29 cellular contexts compared by ENCODE assay signal in the genomic region with DNA sequence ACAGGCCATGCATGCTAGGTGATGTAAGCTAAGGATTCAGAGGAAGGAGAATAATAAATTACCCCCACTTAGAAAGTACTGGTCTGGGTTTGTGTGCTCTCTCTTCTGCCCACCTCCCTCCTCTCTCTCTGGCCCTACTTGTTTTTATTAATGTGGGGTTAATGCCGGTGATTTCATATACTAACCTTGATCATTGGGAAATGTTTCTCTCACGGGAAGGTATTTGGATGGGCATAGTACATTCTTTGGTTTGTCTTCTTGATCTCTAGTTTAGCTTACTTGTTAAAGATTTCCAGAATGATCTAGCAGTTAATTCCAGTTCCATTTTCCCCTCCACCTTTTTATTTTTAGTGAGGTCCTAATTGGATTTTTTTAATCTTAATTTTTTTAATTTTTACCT.
"Had no signal": no experiment of that assay in that cellular context is flagged by ENCODE, and none has a peak within 500 bp of the region (broad histone marks: within the 10 kb centered on the region; RNA-seq: fewer than 3 reads in every experiment).

No MANE protein-coding gene starts in this region.

- H3K9me3 ChIP-seq: SJSA1 had no signal

- ATAC-seq: activated CD8-positive, alpha-beta memory T cell treated with anti-CD3 and anti-CD28 coated beads, Interleukin-2, amount 10 ng/mL, durations not matched to agents 7 days and 5 days; activated CD8-positive, alpha-beta T cell treated with anti-CD3 and anti-CD28 coated beads, Interleukin-2, amount 10 ng/mL, durations not matched to agents 7 days and 5 days; activated naive CD4-positive, alpha-beta T cell treated with anti-CD3 and anti-CD28 coated beads, Interleukin-2, amount 50 U/mL, for 72 hours; activated naive CD8-positive, alpha-beta T cell treated with anti-CD3 and anti-CD28 coated beads, Interleukin-2, amount 50 U/mL, for 24 hours; T-helper 17 cell; WTC11 had no signal

- H3K27ac ChIP-seq: brain microvascular endothelial cell, cardiac muscle cell, SJSA1 had no signal

- H3K27me3 ChIP-seq: brain microvascular endothelial cell, cardiac muscle cell, SJSA1 had no signal

- DNase-seq: activated CD4-positive, alpha-beta T cell treated with anti-CD3 and anti-CD28 coated beads for 48 hours; activated CD4-positive, alpha-beta T cell treated with anti-CD3 and anti-CD28 coated beads, Interleukin-2, amount 50 U/mL, for 4 hours; activated CD4-positive, CD25-positive, alpha-beta regulatory T cell treated with anti-CD3 and anti-CD28 coated beads, Interleukin-2, amount 50 U/mL, for 72 hours; activated CD8-positive, alpha-beta memory T cell treated with anti-CD3 and anti-CD28 coated beads, Interleukin-2, amount 10 ng/mL, durations not matched to agents 7 days and 5 days; activated CD8-positive, alpha-beta T cell treated with anti-CD3 and anti-CD28 coated beads, Interleukin-2, amount 10 ng/mL, durations not matched to agents 7 days and 5 days; activated effector memory CD4-positive, alpha-beta T cell treated with anti-CD3 and anti-CD28 coated beads, Interleukin-2, amount 50 U/mL, for 16 hours; activated naive CD4-positive, alpha-beta T cell treated with Interleukin-2 at 50 U/mL for 16 hours; activated naive CD8-positive, alpha-beta T cell treated with anti-CD3 and anti-CD28 coated beads, Interleukin-2, amount 50 U/mL, for 24 hours; activated T-cell treated with anti-CD3 and anti-CD28 coated beads, Interleukin-2, amount 50 U/mL, for 24 hours; amygdala; brain microvascular endothelial cell; KG1; NCI-H1092; NCI-H1417 treated with DMSO at 0.1 percent for 48 hours; NCI-H1694; NCI-H2029; NCI-H2107; NCI-H2171 treated with DMSO at 0.1 percent for 48 hours; NCI-H226; NCI-H510A treated with DMSO at 0.1 percent for 48 hours; NCI-H69; NK-92 treated with Interleukin-12 subunit alpha and Interleukin-12 subunit beta, amount 100 ng/mL, for 24 hours; Right ventricle myocardium superior; T-helper 17 cell; T-helper 9 cell had no signal

- H3K36me3 ChIP-seq: brain microvascular endothelial cell, cardiac muscle cell had no signal

- H3K4me3 ChIP-seq: cardiac muscle cell, SJSA1 had no signal
